ENCODE assay signal across 30 cellular contexts in genomic region chr7:39417642-39418041, GRCh38.
DNase-seq lines count a peak whose midpoint lies in the region; ATAC-seq and TF ChIP-seq lines count a peak whose summit lies in the region.
"Had no signal": no experiment of that assay in that cellular context is flagged by ENCODE, and none has a peak within 500 bp of the region (broad histone marks: within the 10 kb centered on the region; RNA-seq: fewer than 3 reads in every experiment).

No MANE protein-coding gene starts in this region.

- H3K9me3 ChIP-seq in Loucy (ENCODE audit: insufficient read depth, low read depth, low read length) (no peaks in the 10 kb centered on the region), neuronal stem cell (replicated peaks in 1 of 2; ENCODE audit: control insufficient read depth in 2 of 2, insufficient read depth in 1 of 2, low read depth in 1 of 2, low read length in 2 of 2) (no peaks in the 10 kb centered on the region)
- H3K9me3 ChIP-seq: adrenal gland, esophagus squamous epithelium, heart left ventricle, neutrophil, prostate gland, right lobe of liver, tibial nerve had no signal

- H3K9ac ChIP-seq in Loucy (ENCODE audit: low read depth, low read length, poor library complexity, severe bottlenecking) (no peak overlapping the region), neuronal stem cell (ENCODE audit: low read depth, low read length, poor library complexity) (no peak overlapping the region)

- H2BK15ac ChIP-seq in neuronal stem cell (ENCODE audit: low read length): no peak overlapping the region

- no peak overlapping the region for H2AK5ac ChIP-seq in neuronal stem cell (ENCODE audit: low read depth, low read length)

- H3K4me1 Mint-ChIP-seq in chondrocyte (ENCODE audit: low read depth): peaks cover 8% of the 10 kb centered on the region

- H3K27ac ChIP-seq in neuronal stem cell (replicated peaks; ENCODE audit: low read length): no peak overlapping the region
- H3K27ac ChIP-seq: adrenal gland, esophagus squamous epithelium, heart left ventricle, neutrophil, prostate gland, right lobe of liver, tibial nerve had no signal

- H3K14ac ChIP-seq in neuronal stem cell (ENCODE audit: low read length): no peak overlapping the region

- no CpG with 5 or more reads among the region's 1 CpG for WGBS in neuronal stem cell (ENCODE audit: extremely low coverage in 2 of 2, insufficient read length in 2 of 2, insufficient replicate concordance in 1 of 2), 2 donors

- H2AFZ ChIP-seq in Loucy (ENCODE audit: low read length) (no peak overlapping the region), neuronal stem cell (ENCODE audit: low read length) (no peak overlapping the region)

- H3K18ac ChIP-seq in neuronal stem cell (ENCODE audit: low read length): no peak overlapping the region

- no peaks in the 10 kb centered on the region for H3K9me2 ChIP-seq in Loucy (replicated peaks; ENCODE audit: low read depth, low read length)

- no peak overlapping the region for H3K4ac ChIP-seq in neuronal stem cell (ENCODE audit: low read length)

- DNase-seq in ELR (ENCODE audit: low read depth) (peak; percentile 3), chondrocyte (ENCODE audit: low spot score) (no peak), neuronal stem cell (ENCODE audit: low spot score) (no peak), T1000 (lab: John Stamatoyannopoulos, UW) (no peak), GOT3 (lab: John Stamatoyannopoulos, UW) (no peak)
- DNase-seq: activated CD4-positive, alpha-beta T cell treated with anti-CD3 and anti-CD28 coated beads for 1 hour; activated CD8-positive, alpha-beta T cell treated with anti-CD3 and anti-CD28 coated beads for 36 hours; activated naive CD4-positive, alpha-beta T cell treated with anti-CD3 and anti-CD28 coated beads, Interleukin-2, amount 10 ng/mL, durations not matched to agents 7 days and 5 days; adrenal gland; C1 segment of cervical spinal cord; dermis blood vessel endothelial cell; DMS79; esophagus squamous epithelium; foreskin melanocyte; heart left ventricle; IMR-90; islet precursor cell; left ventricle myocardium superior; NCI-H1092 treated with DMSO at 0.1 percent for 48 hours; NCI-H187; NCI-H524 treated with DMSO at 0.1 percent for 48 hours; right lobe of liver; SHP77 treated with DMSO at 0.1 percent for 48 hours had no signal

- H3K4me3 ChIP-seq in Loucy (ENCODE audit: low read length, poor library complexity, severe bottlenecking) (no peak overlapping the region), neuronal stem cell (ENCODE audit: low read length in 2 of 2) (no peak overlapping the region)
- H3K4me3 ChIP-seq: adrenal gland, esophagus squamous epithelium, heart left ventricle, prostate gland, right lobe of liver, tibial nerve had no signal

- H4K8ac ChIP-seq in neuronal stem cell (ENCODE audit: low read depth, low read length): no peak overlapping the region

- H3K4me2 ChIP-seq in Loucy (ENCODE audit: low read depth, low read length, poor library complexity, severe bottlenecking) (no peak overlapping the region), neuronal stem cell (ENCODE audit: insufficient read depth, low read length, poor library complexity, severe bottlenecking) (peak overlapping the region; percentile 11)

- H2BK12ac ChIP-seq in neuronal stem cell (ENCODE audit: low read length): no peak overlapping the region

- no peaks in the 10 kb centered on the region for H3K36me3 Mint-ChIP-seq in chondrocyte (ENCODE audit: low read depth)
- H3K36me3 Mint-ChIP-seq: activated naive CD4-positive, alpha-beta T cell treated with anti-CD3 and anti-CD28 coated beads, Interleukin-2, amount 10 ng/mL, durations not matched to agents 7 days and 5 days had no signal

- H3K27ac Mint-ChIP-seq in chondrocyte (ENCODE audit: unreplicated experiment): no peak overlapping the region
- H3K27ac Mint-ChIP-seq: activated CD8-positive, alpha-beta T cell treated with anti-CD3 and anti-CD28 coated beads for 36 hours; activated naive CD4-positive, alpha-beta T cell treated with anti-CD3 and anti-CD28 coated beads, Interleukin-2, amount 10 ng/mL, durations not matched to agents 7 days and 5 days; activated T-helper 17 cell treated with anti-CD3 and anti-CD28 coated beads, Interleukin-2, amount 50 U/mL, for 72 hours had no signal

- H3K79me1 ChIP-seq in neuronal stem cell (ENCODE audit: low read depth, low read length): no peaks in the 10 kb centered on the region

- no peak overlapping the region for H3K4me3 Mint-ChIP-seq in chondrocyte (ENCODE audit: unreplicated experiment)
- H3K4me3 Mint-ChIP-seq: activated CD8-positive, alpha-beta T cell treated with anti-CD3 and anti-CD28 coated beads for 36 hours; activated naive CD4-positive, alpha-beta T cell treated with anti-CD3 and anti-CD28 coated beads, Interleukin-2, amount 10 ng/mL, durations not matched to agents 7 days and 5 days; activated T-helper 17 cell treated with anti-CD3 and anti-CD28 coated beads, Interleukin-2, amount 50 U/mL, for 72 hours; central memory CD8-positive, alpha-beta T cell had no signal

- no peaks in the 10 kb centered on the region for H3F3A ChIP-seq in Loucy (ENCODE audit: low read depth)

- no peak overlapping the region for H4K91ac ChIP-seq in neuronal stem cell (ENCODE audit: low read depth, low read length, poor library complexity)

- H2BK120ac ChIP-seq in neuronal stem cell (ENCODE audit: low read depth, low read length): no peak overlapping the region

- no peaks in the 10 kb centered on the region for H4K20me1 ChIP-seq in Loucy (ENCODE audit: insufficient read depth, low read length, poor library complexity, severe bottlenecking)

- no peak overlapping the region for H2BK5ac ChIP-seq in neuronal stem cell (ENCODE audit: low read length)

- H3K79me2 ChIP-seq in Loucy (ENCODE audit: insufficient read depth, low read length): no peaks in the 10 kb centered on the region

- peaks cover 9% of the 10 kb centered on the region for H3K4me1 ChIP-seq in Loucy (ENCODE audit: insufficient read depth, low read length, poor library complexity, severe bottlenecking)
- H3K4me1 ChIP-seq in neuronal stem cell (ENCODE audit: control insufficient read depth in 2 of 2, insufficient read depth in 1 of 2, low read depth in 1 of 2, low read length in 2 of 2): peaks cover 0 to 2% of the 10 kb centered on the region in 2 donors
- H3K4me1 ChIP-seq: prostate gland had no signal

- no peaks in the 10 kb centered on the region for H3K27me3 Mint-ChIP-seq in chondrocyte (ENCODE audit: low read depth)

- H3K36me3 ChIP-seq in Loucy (ENCODE audit: insufficient read depth, low read length): no peaks in the 10 kb centered on the region
- H3K36me3 ChIP-seq in neuronal stem cell (replicated peaks in 1 of 2; ENCODE audit: control insufficient read depth in 2 of 2, insufficient read depth in 2 of 2, low read length in 2 of 2): no peaks in the 10 kb centered on the region
- H3K36me3 ChIP-seq: adrenal gland, esophagus squamous epithelium, heart left ventricle, neutrophil, prostate gland, right lobe of liver, tibial nerve had no signal

- no peaks in the 10 kb centered on the region for H3K27me3 ChIP-seq in Loucy (ENCODE audit: insufficient read depth, low read length, poor library complexity, severe bottlenecking)
- no peaks in the 10 kb centered on the region for H3K27me3 ChIP-seq in neuronal stem cell (ENCODE audit: control insufficient read depth in 3 of 3, insufficient read depth in 3 of 3, low read depth in 1 of 3, low read length in 3 of 3)
- H3K27me3 ChIP-seq: adrenal gland, right lobe of liver, tibial nerve had no signal

- no peak for ATAC-seq in HG03457 (IDR thresholded peaks at IDR 0.05; ENCODE audit: unreplicated experiment)
- ATAC-seq: activated CD8-positive, alpha-beta T cell treated with anti-CD3 and anti-CD28 coated beads for 36 hours; activated T-helper 17 cell treated with anti-CD3 and anti-CD28 coated beads, Interleukin-2, amount 50 U/mL, for 72 hours; heart left ventricle; left ventricle myocardium superior; right lobe of liver had no signal

- TF ChIP-seq CTCF in Loucy (conservative IDR thresholded peaks at IDR 0.05; ENCODE audit: low read length) (peak; percentile 31), chondrocyte (IDR thresholded peaks at IDR 0.05) (peak; percentile 62)

- no peak overlapping the region for H3K23ac ChIP-seq in neuronal stem cell (ENCODE audit: low read depth, low read length, poor library complexity)

- H3K9me3 Mint-ChIP-seq in chondrocyte (ENCODE audit: low read depth): no peaks in the 10 kb centered on the region
- H3K9me3 Mint-ChIP-seq: activated CD8-positive, alpha-beta T cell treated with anti-CD3 and anti-CD28 coated beads for 36 hours; activated naive CD4-positive, alpha-beta T cell treated with anti-CD3 and anti-CD28 coated beads, Interleukin-2, amount 10 ng/mL, durations not matched to agents 7 days and 5 days; activated T-helper 17 cell treated with anti-CD3 and anti-CD28 coated beads, Interleukin-2, amount 50 U/mL, for 72 hours; central memory CD8-positive, alpha-beta T cell had no signal
